ENCODE assay signal across 16 cellular contexts in the genomic region with DNA sequence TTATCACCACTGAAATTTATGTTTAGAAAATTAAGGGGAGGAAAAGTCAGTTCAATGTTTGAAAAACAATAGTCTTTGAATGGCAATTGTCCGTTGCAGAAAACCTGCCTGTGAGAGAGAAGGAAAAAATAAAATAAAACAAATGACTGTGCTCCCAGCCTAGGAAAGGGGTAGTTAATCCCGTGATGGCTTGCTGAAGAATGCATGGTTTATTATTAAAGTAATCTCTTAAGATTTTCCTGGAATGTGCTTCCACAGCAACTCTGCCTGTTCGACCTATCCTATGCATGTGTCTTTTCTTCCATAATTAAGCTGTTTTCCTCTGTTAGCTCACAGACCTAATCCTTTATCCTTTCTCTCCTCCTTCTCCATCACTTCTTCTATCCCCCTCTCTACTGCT. TPM values are rescaled to one million over a fixed set of nuclear protein-coding genes. Genes with fewer than 3 reads are reported as not detected.
DNase-seq lines count a peak whose midpoint lies in the region; FAIRE-seq and TF ChIP-seq lines count a peak whose summit lies in the region.
"Had no signal": no experiment of that assay in that cellular context is flagged by ENCODE, and none has a peak within 500 bp of the region (broad histone marks: within the 10 kb centered on the region; RNA-seq: fewer than 3 reads in every experiment).

No MANE protein-coding gene starts in this region.

- peak overlapping the region; percentile 49 for H3K4me3 Mint-ChIP-seq in osteocyte (ENCODE audit: unreplicated experiment)
- H3K4me3 Mint-ChIP-seq: CD4-positive, CD25-positive, alpha-beta regulatory T cell had no signal

- no peak for TF ChIP-seq CTCF in esophagus muscularis mucosa (IDR thresholded peaks at IDR 0.05)
- no peak for TF ChIP-seq CTCF in osteocyte (IDR thresholded peaks at IDR 0.05)
- TF ChIP-seq CTCF in spleen (IDR thresholded peaks at IDR 0.05 in 8 of 11, conservative IDR thresholded peaks at IDR 0.05 in 3 of 11): no peak

- no peaks in the 10 kb centered on the region for H3K9me3 Mint-ChIP-seq in osteocyte (ENCODE audit: unreplicated experiment)
- H3K9me3 Mint-ChIP-seq: CD4-positive, CD25-positive, alpha-beta regulatory T cell had no signal

- no peaks in the 10 kb centered on the region for H3K27me3 ChIP-seq in esophagus muscularis mucosa
- H3K27me3 ChIP-seq in spleen (replicated peaks in 1 of 7): peaks cover 0 to 42% (median 5%) of the 10 kb centered on the region in 7 donors

- peak; percentile 10 for FAIRE-seq in RCC 7860 (lab: Jason Lieb, UNC)
- FAIRE-seq: colon, frontal cortex had no signal

- H3K27ac ChIP-seq in esophagus muscularis mucosa (replicated peaks in 1 of 4) (peak overlapping the region; percentile 18 to 89 (median 86)), spleen (peak overlapping the region in 2 of 8 donors; percentile 10 to 88)

- H3K36me3 Mint-ChIP-seq in osteocyte (ENCODE audit: unreplicated experiment): peaks cover 6% of the 10 kb centered on the region
- H3K36me3 Mint-ChIP-seq: CD4-positive, CD25-positive, alpha-beta regulatory T cell had no signal

- H3K4me1 ChIP-seq in esophagus muscularis mucosa (peaks cover 12 to 44% (median 39%) of the 10 kb centered on the region in 4 donors), spleen (peaks cover 0 to 52% (median 26%) of the 10 kb centered on the region in 6 donors)

- DNase-seq in AG20443 (ENCODE audit: low spot score) (peak; percentile 52), RCC 7860 (ENCODE audit: low spot score) (no peak), esophagus muscularis mucosa (ENCODE audit: extremely low spot score) (no peak), osteocyte (ENCODE audit: extremely low spot score, unreplicated experiment) (no peak), NCI-H1105 treated with DMSO at 0.1 percent for 48 hours (lab: John Stamatoyannopoulos, UW) (no peak), spleen (no peak), NCI-H2196 (lab: John Stamatoyannopoulos, UW; ENCODE audit: unreplicated experiment) (no peak)
- no peak for DNase-seq in stimulated activated CD4-positive, alpha-beta T cell treated with anti-CD3 and anti-CD28 coated beads, Interleukin-4, amount 100 ng/mL, for 4 hours
- DNase-seq: activated naive CD4-positive, alpha-beta T cell; CD4-positive, CD25-positive, alpha-beta regulatory T cell; MM.1S; nucleus accumbens; stimulated activated naive CD4-positive, alpha-beta T cell treated with Interleukin-2 at 50 U/mL for 16 hours had no signal

- no peak for TF ChIP-seq EP300 in esophagus muscularis mucosa (IDR thresholded peaks at IDR 0.05)

- no peak for TF ChIP-seq POLR2A in esophagus muscularis mucosa (IDR thresholded peaks at IDR 0.05; ENCODE audit: low read depth)
- TF ChIP-seq POLR2A in spleen (IDR thresholded peaks at IDR 0.05): no peak

- no peaks in the 10 kb centered on the region for H3K9me3 ChIP-seq in esophagus muscularis mucosa
- no peaks in the 10 kb centered on the region for H3K9me3 ChIP-seq in spleen

- H3K36me3 ChIP-seq in esophagus muscularis mucosa: no peaks in the 10 kb centered on the region
- H3K36me3 ChIP-seq in spleen: no peaks in the 10 kb centered on the region

- WGBS in esophagus muscularis mucosa: 24% methylated on average over 3 of the region's 3 CpGs
- 40 to 82% (median 65%) methylated on average over 3 of the region's 3 CpGs for WGBS in spleen, 5 donors

- H3K4me1 Mint-ChIP-seq in osteocyte (ENCODE audit: unreplicated experiment): peaks cover 51% of the 10 kb centered on the region

- no peaks in the 10 kb centered on the region for H3K27me3 Mint-ChIP-seq in osteocyte (ENCODE audit: unreplicated experiment)

- intact Hi-C loops in esophagus muscularis mucosa (cut with DNase I) (no loop called here), spleen (cut with DNase I; ENCODE audit: low total_unique reads) (no loop called here)

- peak overlapping the region; percentile 88 for H3K27ac Mint-ChIP-seq in osteocyte (ENCODE audit: unreplicated experiment)
- H3K27ac Mint-ChIP-seq: CD4-positive, CD25-positive, alpha-beta regulatory T cell had no signal

- H3K4me3 ChIP-seq in esophagus muscularis mucosa: no peak overlapping the region
- H3K4me3 ChIP-seq in spleen: no peak overlapping the region

RNA-seq across cellular contexts. Expression of a gene that starts 2.4 kb away (rescaled TPM):
- total RNA-seq in esophagus muscularis mucosa (10 to 100 TPM; 48.7 to 84.3 (median 55.1) TPM), osteocyte (186 and 195 TPM in 2 replicates), spleen (100 to 1,000 TPM in 6 of 7 donors, 10 to 100 TPM in 1; 62.9 to 206 (median 135) TPM)
- 10 to 100 TPM; 19.4 to 44.7 (median 21.6) TPM for polyA plus RNA-seq in spleen
- total RNA-seq: activated CD8-positive, alpha-beta memory T cell treated with anti-CD3 and anti-CD28 coated beads for 36 hours had no signal
- polyA plus RNA-seq: CD4-positive, CD25-positive, alpha-beta regulatory T cell had no signal
